ENCODE assay signal across 9 cellular contexts in genomic region chr16:49608801-49609200, GRCh38.
A peak's percentile ranks its signal among the peaks of the same experiment; 100 is the strongest.
DNase-seq lines count a peak whose midpoint lies in the region; ATAC-seq and TF ChIP-seq lines count a peak whose summit lies in the region.
"Had no signal": no experiment of that assay in that cellular context is flagged by ENCODE, and none has a peak within 500 bp of the region (broad histone marks: within the 10 kb centered on the region; RNA-seq: fewer than 3 reads in every experiment).

No MANE protein-coding gene starts in this region.

- in situ Hi-C loops in GM23248 (cut with MboI) = no loop called here

- no peaks in the 10 kb centered on the region for H3K27me3 Mint-ChIP-seq in WTC11 (ENCODE audit: low read depth)
- H3K27me3 Mint-ChIP-seq in activated T-cell treated with anti-CD3 and anti-CD28 coated beads, Interleukin-2, amount 50 U/mL, for 4 hours (ENCODE audit: low read depth) = peaks cover 29% of the 10 kb centered on the region

- H3K27me3 ChIP-seq in GM23248 (replicated peaks; ENCODE audit: insufficient read depth) = peaks cover 17% of the 10 kb centered on the region
- no peaks in the 10 kb centered on the region for H3K27me3 ChIP-seq in thoracic aorta (replicated peaks; ENCODE audit: insufficient read depth)

- TF ChIP-seq CTCF in WTC11 (IDR thresholded peaks at IDR 0.05) (no peak), thoracic aorta (IDR thresholded peaks at IDR 0.05) (peak; percentile 42)

- POLR2A ChIA-PET in WTC11 (lab: Charles Lee) = no interaction called here

- CTCF ChIA-PET in WTC11 (lab: Charles Lee) = interaction anchor here (0.7 to 5.2 kb wide), 11 partner anchors 15 to 313 kb away, joined by 3 to 27 read pairs (median 4); no protein-coding TSS in a partner anchor

- no peak overlapping the region for H3K9ac ChIP-seq in GM23248

- H3K9me2 ChIP-seq in GM23248 (ENCODE audit: insufficient read depth) = no peaks in the 10 kb centered on the region

- no peaks in the 10 kb centered on the region for H3K9me3 ChIP-seq in GM23248 (ENCODE audit: low read depth)
- H3K9me3 ChIP-seq in thoracic aorta = no peaks in the 10 kb centered on the region

- no peaks in the 10 kb centered on the region for H3K9me3 Mint-ChIP-seq in WTC11
- no peaks in the 10 kb centered on the region for H3K9me3 Mint-ChIP-seq in activated T-cell treated with anti-CD3 and anti-CD28 coated beads, Interleukin-2, amount 50 U/mL, for 4 hours
- H3K9me3 Mint-ChIP-seq: activated T-helper 2 cell treated with anti-CD3 and anti-CD28 coated beads, Interferon-gamma antibody, Interleukin-2, Interleukin-4, amounts not matched to agents 10 μg/mL and 5 μg/mL and 100 μg/mL, durations not matched to agents 14 hours and 24 hours and 36 hours had no signal

- peaks cover 20% of the 10 kb centered on the region for H3K4me1 Mint-ChIP-seq in WTC11
- H3K4me1 Mint-ChIP-seq in activated T-cell treated with anti-CD3 and anti-CD28 coated beads, Interleukin-2, amount 50 U/mL, for 4 hours (ENCODE audit: low read depth) = no peaks in the 10 kb centered on the region

- H3K27ac ChIP-seq in GM23248 (no peak overlapping the region), thoracic aorta (no peak overlapping the region)

- H2AFZ ChIP-seq in GM23248 = no peak overlapping the region

- ATAC-seq in WTC11 = peak; percentile 84
- no peak for ATAC-seq in thoracic aorta (ENCODE audit: insufficient number of reproducible peaks, low FRiP score, low read depth)
- ATAC-seq in activated T-cell treated with anti-CD3 and anti-CD28 coated beads, Interleukin-2, amount 50 U/mL, for 4 hours = no peak

- H3K27ac Mint-ChIP-seq in WTC11 = no peak overlapping the region
- H3K27ac Mint-ChIP-seq: activated T-helper 2 cell treated with anti-CD3 and anti-CD28 coated beads, Interferon-gamma antibody, Interleukin-2, Interleukin-4, amounts not matched to agents 10 μg/mL and 5 μg/mL and 100 μg/mL, durations not matched to agents 14 hours and 24 hours and 36 hours had no signal

- H3K36me3 ChIP-seq in GM23248 (ENCODE audit: low read depth) (no peaks in the 10 kb centered on the region), thoracic aorta (no peaks in the 10 kb centered on the region)

- H3K4me3 Mint-ChIP-seq in WTC11 = no peak overlapping the region
- H3K4me3 Mint-ChIP-seq in activated T-cell treated with anti-CD3 and anti-CD28 coated beads, Interleukin-2, amount 50 U/mL, for 4 hours = no peak overlapping the region

- H3F3A ChIP-seq in GM23248 (ENCODE audit: insufficient read depth) = no peaks in the 10 kb centered on the region

- H3K36me3 Mint-ChIP-seq in WTC11 = no peaks in the 10 kb centered on the region
- no peaks in the 10 kb centered on the region for H3K36me3 Mint-ChIP-seq in activated T-cell treated with anti-CD3 and anti-CD28 coated beads, Interleukin-2, amount 50 U/mL, for 4 hours (ENCODE audit: insufficient read depth)

- no peaks in the 10 kb centered on the region for H3K79me2 ChIP-seq in GM23248 (ENCODE audit: insufficient read depth)

- H4K20me1 ChIP-seq in GM23248 (ENCODE audit: insufficient read depth) = no peaks in the 10 kb centered on the region

- H3K4me1 ChIP-seq in GM23248 (ENCODE audit: insufficient read depth) = no peaks in the 10 kb centered on the region
- H3K4me1 ChIP-seq in thoracic aorta (ENCODE audit: control insufficient read depth in 1 of 2, low read depth in 2 of 2) = no peaks in the 10 kb centered on the region

- peak; percentile 69 for DNase-seq in GM23248
- DNase-seq in WTC11 (ENCODE audit: low spot score) = no peak
- DNase-seq in hepatic stellate cell (ENCODE audit: low spot score) = peak; percentile 47
- DNase-seq in thoracic aorta (ENCODE audit: low spot score) = no peak
- DNase-seq in NCI-H774 (lab: John Stamatoyannopoulos, UW) = no peak
- no peak for DNase-seq in stimulated activated CD4-positive, alpha-beta T cell treated with anti-CD3 and anti-CD28 coated beads, Interleukin-4, amount 100 ng/mL, for 1 hour
- no peak for DNase-seq in activated T-cell treated with anti-CD3 and anti-CD28 coated beads, Interleukin-2, amount 50 U/mL, for 4 hours
- DNase-seq: H7 had no signal

- 32 to 38% methylated on average over 5 of the region's 5 CpGs for WGBS in GM23248 (ENCODE audit: low coverage in 1 of 2, low lambda C conversion rate in 2 of 2, missing lambda C conversion rate in 2 of 2), 2 experiments

- H3K4me2 ChIP-seq in GM23248 (ENCODE audit: unreplicated experiment) = no peak overlapping the region

- H3K4me3 ChIP-seq in GM23248 (no peak overlapping the region), thoracic aorta (no peak overlapping the region)

TF ChIP-seq in WTC11, 78 proteins besides CTCF, POLR2A, EP300 and RAD21:
- TF ChIP-seq FOXP1 (CRISPR knock-in tag; IDR thresholded peaks at IDR 0.05; ENCODE audit: borderline replicate concordance) (no peak), PRDM15 (CRISPR knock-in tag; IDR thresholded peaks at IDR 0.05) (no peak), MYBL2 (CRISPR knock-in tag; IDR thresholded peaks at IDR 0.05) (no peak), CREB1 (CRISPR knock-in tag; IDR thresholded peaks at IDR 0.05) (no peak), ZNF423 (CRISPR knock-in tag; IDR thresholded peaks at IDR 0.05) (peak; percentile 15; the same call in 1 of the 2 replicates), TP53 (CRISPR knock-in tag; IDR thresholded peaks at IDR 0.05) (no peak), EMX1 (CRISPR knock-in tag; IDR thresholded peaks at IDR 0.05) (no peak), ETV6 (CRISPR knock-in tag; IDR thresholded peaks at IDR 0.05) (no peak)

Comparison
In these comparisons a context has a peak if more than half of its experiments do, and no peak if none do; other contexts are left out.
1. DNase-seq: peak in GM23248 (single experiment) and hepatic stellate cell (single experiment); none in WTC11 (single experiment), thoracic aorta (single experiment), NCI-H774 (single experiment), stimulated activated CD4-positive, alpha-beta T cell treated with anti-CD3 and anti-CD28 coated beads, Interleukin-4, amount 100 ng/mL, for 1 hour (single experiment) and activated T-cell treated with anti-CD3 and anti-CD28 coated beads, Interleukin-2, amount 50 U/mL, for 4 hours (single experiment).